ENCODE assay signal across 1 cellular context in genomic region chr1:207316622-207317510, GRCh38.
A peak's percentile ranks its signal among the peaks of the same experiment; 100 is the strongest.
TF ChIP-seq lines count a peak whose summit lies in the region.

No MANE protein-coding gene starts in this region.

TF ChIP-seq in K562, 482 proteins besides CTCF, POLR2A, EP300 and RAD21 (continued from another document and continues in another):
- TF ChIP-seq NKRF (IDR thresholded peaks at IDR 0.05; ENCODE audit: borderline replicate concordance) (peak; percentile 61; the same call in 1 of the 2 replicates), GABPB1 (CRISPR knock-in tag; IDR thresholded peaks at IDR 0.05) (peak; percentile 37; the same call in 1 of the 2 replicates), SIN3A (IDR thresholded peaks at IDR 0.05; ENCODE audit: borderline replicate concordance in 2 of 2, control insufficient read depth in 1 of 2, low read depth in 2 of 2, low read length in 2 of 2) (peak in 1 of 2 experiments; percentile 46; a peak in 1 of 4 replicates), ZNF655 (CRISPR knock-in tag; IDR thresholded peaks at IDR 0.05) (0 out of 2 replicates have a peak, but pooled peaks have one; percentile 8), RNF2 (IDR thresholded peaks at IDR 0.05) (peak; percentile 61), DPF2 (IDR thresholded peaks at IDR 0.05) (peak; percentile 79), KDM1A (IDR thresholded peaks at IDR 0.05) (peak in 1 of 2 experiments; percentile 23; a peak in 2 of 4 replicates), LARP7 (IDR thresholded peaks at IDR 0.05) (0 out of 2 replicates have a peak, but pooled peaks have one; percentile 34), CXXC5 (CRISPR knock-in tag; IDR thresholded peaks at IDR 0.05) (peak; percentile 65), TCFL5 (CRISPR knock-in tag; conservative IDR thresholded peaks at IDR 0.05) (no peak), ATF3 (IDR thresholded peaks at IDR 0.05) (peak; percentile 93), ATF3 (CRISPR knock-in tag; conservative IDR thresholded peaks at IDR 0.05) (no peak), KLF6 (CRISPR knock-in tag; IDR thresholded peaks at IDR 0.05; ENCODE audit: borderline replicate concordance) (peak; percentile 64; the same call in 1 of the 2 replicates), ELF1 (tag; IDR thresholded peaks at IDR 0.05) (no peak), TRIM24 (IDR thresholded peaks at IDR 0.05) (peak; percentile 17 to 44; a peak in 1 of 4 replicates), MIER1 (IDR thresholded peaks at IDR 0.05; ENCODE audit: low read depth) (no peak), MAFG (tag; conservative IDR thresholded peaks at IDR 0.05) (no peak), STAT6 (CRISPR knock-in tag; IDR thresholded peaks at IDR 0.05) (0 out of 2 replicates have a peak, but pooled peaks have one; percentile 66), MTA3 (IDR thresholded peaks at IDR 0.05; ENCODE audit: borderline replicate concordance) (peak; percentile 71; the same call in 1 of the 2 replicates), PML (IDR thresholded peaks at IDR 0.05; ENCODE audit: low read length) (0 out of 2 replicates have a peak, but pooled peaks have one; percentile 8), TFAP4 (CRISPR knock-in tag; IDR thresholded peaks at IDR 0.05; ENCODE audit: borderline replicate concordance) (peak; percentile 68; the same call in 1 of the 2 replicates), CC2D1A (IDR thresholded peaks at IDR 0.05) (peak; percentile 65; the same call in 1 of the 2 replicates), GABPA (tag; conservative IDR thresholded peaks at IDR 0.05; ENCODE audit: low read depth) (peak; percentile 7; the same call in 1 of the 2 replicates), ZNF668 (CRISPR knock-in tag; IDR thresholded peaks at IDR 0.05) (peak; percentile 76; the same call in 1 of the 2 replicates), TFAM (CRISPR knock-in tag; conservative IDR thresholded peaks at IDR 0.05) (no peak), NR2C2 (CRISPR knock-in tag; IDR thresholded peaks at IDR 0.05) (0 out of 2 replicates have a peak, but pooled peaks have one; percentile 31), NR2C2 (tag; IDR thresholded peaks at IDR 0.05) (no peak; the same call in 1 of the 2 replicates), TRIM25 (IDR thresholded peaks at IDR 0.05; ENCODE audit: borderline replicate concordance) (0 out of 2 replicates have a peak, but pooled peaks have one; percentile 73), ZNF766 (CRISPR knock-in tag; conservative IDR thresholded peaks at IDR 0.05) (peak; percentile 89), MYC (IDR thresholded peaks at IDR 0.05; ENCODE audit: low read depth, low read length) (peak; percentile 73; the same call in 1 of the 2 replicates), MYC (CRISPR knock-in tag; IDR thresholded peaks at IDR 0.05; ENCODE audit: borderline replicate concordance, low read depth) (no peak), ZNF311 (CRISPR knock-in tag; IDR thresholded peaks at IDR 0.05) (peak; percentile 55; the same call in 1 of the 2 replicates), AFF4 (CRISPR knock-in tag; IDR thresholded peaks at IDR 0.05) (peak; percentile 74; the same call in 1 of the 2 replicates), KAT7 (CRISPR knock-in tag; IDR thresholded peaks at IDR 0.05; ENCODE audit: borderline replicate concordance) (0 out of 2 replicates have a peak, but pooled peaks have one; percentile 27), ELK3 (CRISPR knock-in tag; IDR thresholded peaks at IDR 0.05) (0 out of 2 replicates have a peak, but pooled peaks have one; percentile 72), PBX2 (CRISPR knock-in tag; IDR thresholded peaks at IDR 0.05; ENCODE audit: low read depth) (no peak), PBX2 (tag; conservative IDR thresholded peaks at IDR 0.05; ENCODE audit: low read depth) (no peak), SMARCA4 (IDR thresholded peaks at IDR 0.05) (peak; percentile 76)
